Comparison of ENCODE assay signal across 8 cellular contexts in the genomic region with DNA sequence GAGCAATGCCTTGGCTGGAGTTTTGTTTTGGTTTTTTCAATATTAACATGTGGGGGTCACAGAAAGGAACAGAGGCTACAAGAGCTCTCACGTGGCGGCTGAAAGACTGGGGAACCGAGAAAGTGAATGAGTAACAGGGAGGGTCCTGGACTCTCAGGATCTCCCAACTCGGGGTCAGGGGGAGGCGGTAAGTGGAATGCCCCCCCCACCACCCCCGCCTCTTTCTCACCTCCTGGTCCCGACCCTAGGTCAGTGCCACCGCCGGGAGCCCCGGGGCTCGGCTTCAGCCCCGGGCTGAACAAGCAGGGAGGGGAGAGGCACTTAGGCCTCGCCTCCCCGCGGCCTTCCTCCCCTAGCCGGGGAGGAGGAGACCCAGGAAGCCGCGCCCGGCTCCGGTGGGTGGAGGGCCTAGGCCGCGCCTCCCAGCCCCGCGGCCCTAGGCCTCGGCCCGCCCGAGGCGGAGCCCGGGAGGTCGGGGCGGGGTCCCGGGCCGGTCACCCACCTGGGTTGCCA. TPM values are rescaled to one million over a fixed set of nuclear protein-coding genes. Genes with fewer than 3 reads are reported as not detected.
A peak's percentile ranks its signal among the peaks of the same experiment; 100 is the strongest.
DNase-seq lines count a peak whose midpoint lies in the region; ATAC-seq and TF ChIP-seq lines count a peak whose summit lies in the region.
"Not testable (repeated sequence)": the region's sequence is repeated elsewhere in the genome, so short reads cannot be mapped to it uniquely, and the experiment has no call there.

No MANE protein-coding gene starts in this region.

- DNase-seq in AG10803 (ENCODE audit: low read depth) (peak; percentile 73), NCI-H460 (ENCODE audit: extremely low read depth, low read depth) (peak; percentile 76), cerebellar cortex (ENCODE audit: low spot score) (peak; percentile 64), kidney tubule cell (ENCODE audit: low spot score) (peak; percentile 88)
- peak; percentile 79 to 81 for DNase-seq in activated CD4-positive, alpha-beta T cell treated with anti-CD3 and anti-CD28 coated beads for 4 hours
- DNase-seq in stimulated activated CD4-positive, alpha-beta T cell treated with anti-CD3 and anti-CD28 coated beads, Interleukin-15, amount 100 ng/mL, for 48 hours (ENCODE audit: low read depth in 2 of 2): peak; percentile 74 to 85

- ATAC-seq in GM19035 (IDR thresholded peaks at IDR 0.05; ENCODE audit: unreplicated experiment) (peak; percentile 86), HG03159 (IDR thresholded peaks at IDR 0.05; ENCODE audit: unreplicated experiment) (peak; percentile 85)

- peak overlapping the region; percentile 70 for H3K4me3 ChIP-seq in AG10803 (ENCODE audit: low read length)

- TF ChIP-seq CTCF in AG10803 (conservative IDR thresholded peaks at IDR 0.05; ENCODE audit: low read length): not testable (repeated sequence)

RNA-seq across cellular contexts. Expression of a gene that starts 20.6 kb away (rescaled TPM):
- total RNA-seq in NCI-H460 (2014; rRNA removed; shearing (Covaris generic)): 36.5 and 39.0 TPM in 2 replicates
- 130 TPM in 2 replicates for polyA plus RNA-seq in NCI-H460 (2014; cell fraction: nucleus; rRNA removed)

RNA-seq across cellular contexts. Expression of a gene that starts 35.8 kb away (rescaled TPM):
- 12.3 and 13.2 TPM in 2 replicates for total RNA-seq in NCI-H460 (2014; rRNA removed; shearing (Covaris generic))
- polyA plus RNA-seq in NCI-H460 (2014; cell fraction: nucleus; rRNA removed): 19.6 and 25.3 TPM in 2 replicates

RNA-seq across cellular contexts. Expression of a gene that starts 40.1 kb away (rescaled TPM):
- total RNA-seq in NCI-H460 (2014; rRNA removed; shearing (Covaris generic)): not detected in 2 replicates
- polyA plus RNA-seq in NCI-H460 (2014; cell fraction: nucleus; rRNA removed): not detected in 2 replicates

RNA-seq across cellular contexts. Expression of a gene that starts 47.8 kb away (rescaled TPM):
- 0.26 TPM in 1 of 2 replicates, not detected in the other for total RNA-seq in NCI-H460 (2014; rRNA removed; shearing (Covaris generic))
- not detected in 2 replicates for polyA plus RNA-seq in NCI-H460 (2014; cell fraction: nucleus; rRNA removed)

Comparison
In these comparisons a context has a peak if more than half of its experiments do, and no peak if none do; other contexts are left out.
1. Peak in every context shown above with its lines: DNase-seq, ATAC-seq and H3K4me3 ChIP-seq.